In genomic region chr15:48373855-48374421, GRCh38 we compare ENCODE assay signal across 15 cellular contexts. TPM values are rescaled to one million over a fixed set of nuclear protein-coding genes. Genes with fewer than 3 reads are reported as not detected.
DNase-seq lines count a peak whose midpoint lies in the region; ATAC-seq and TF ChIP-seq lines count a peak whose summit lies in the region.
"Had no signal": no experiment of that assay in that cellular context is flagged by ENCODE, and none has a peak within 500 bp of the region (broad histone marks: within the 10 kb centered on the region; RNA-seq: fewer than 3 reads in every experiment).

No MANE protein-coding gene starts in this region.

- H3K27me3 ChIP-seq in GM23248 (replicated peaks; ENCODE audit: insufficient read depth) (no peaks in the 10 kb centered on the region), RWPE2 (ENCODE audit: insufficient read depth, poor library complexity, severe bottlenecking) (no peaks in the 10 kb centered on the region), trophoblast cell (ENCODE audit: insufficient read depth, low read length) (no peaks in the 10 kb centered on the region), prostate gland (replicated peaks; ENCODE audit: insufficient read depth) (no peaks in the 10 kb centered on the region)

- no peaks in the 10 kb centered on the region for H3K79me2 ChIP-seq in GM23248 (ENCODE audit: insufficient read depth)
- H3K79me2 ChIP-seq in trophoblast cell (ENCODE audit: control insufficient read depth, insufficient read depth, low read length, poor library complexity): no peaks in the 10 kb centered on the region

- no peak overlapping the region for H2AK5ac ChIP-seq in trophoblast cell (ENCODE audit: low read length)

- no peak overlapping the region for H3K23ac ChIP-seq in trophoblast cell (ENCODE audit: low read length)

- H3K9me3 ChIP-seq in GM23248 (ENCODE audit: low read depth): no peaks in the 10 kb centered on the region
- no peaks in the 10 kb centered on the region for H3K9me3 ChIP-seq in RWPE2 (ENCODE audit: severe bottlenecking)
- peaks cover 1% of the 10 kb centered on the region for H3K9me3 ChIP-seq in trophoblast cell (ENCODE audit: insufficient read depth, low read depth, low read length)
- no peaks in the 10 kb centered on the region for H3K9me3 ChIP-seq in prostate gland

- in situ Hi-C loops in GM23248 (cut with MboI): loop anchor here (25.0 kb wide), 1 partner anchor 263 kb away; the partner anchor contains the start of gene FBN1

- no peak overlapping the region for H4K12ac ChIP-seq in trophoblast cell (ENCODE audit: low read depth, low read length)

- peak; percentile 95 for DNase-seq in GM23248
- peak; percentile 63 for DNase-seq in RWPE2 (ENCODE audit: low spot score)
- peak; percentile 71 for DNase-seq in fibroblast of peridontal ligament (ENCODE audit: extremely low read depth)
- DNase-seq in trophoblast cell: peak; percentile 40 to 47
- DNase-seq in foreskin melanocyte: no peak
- no peak for DNase-seq in NCI-H446 treated with DMSO at 0.1 percent for 48 hours (lab: John Stamatoyannopoulos, UW)
- DNase-seq in prostate gland (ENCODE audit: low spot score): no peak
- DNase-seq: DMS153; NCI-H526; stimulated activated CD4-positive, alpha-beta T cell treated with anti-CD3 and anti-CD28 coated beads, Interleukin-15, amount 100 ng/mL, for 24 hours; stimulated activated naive CD4-positive, alpha-beta T cell; T-helper 2 cell had no signal

- H3K27ac ChIP-seq in GM23248 (peak overlapping the region; percentile 95), RWPE2 (ENCODE audit: poor library complexity, severe bottlenecking) (no peak overlapping the region), trophoblast cell (ENCODE audit: low read depth, low read length) (no peak overlapping the region), prostate gland (no peak overlapping the region)
- H3K27ac ChIP-seq: cardiac muscle cell, KMS-11 had no signal

- H2BK5ac ChIP-seq in trophoblast cell (ENCODE audit: low read depth, low read length, poor library complexity): no peak overlapping the region

- no peaks in the 10 kb centered on the region for H3K79me1 ChIP-seq in trophoblast cell (ENCODE audit: low read length)

- peaks cover 55% of the 10 kb centered on the region for H3K4me1 ChIP-seq in GM23248 (ENCODE audit: insufficient read depth)
- H3K4me1 ChIP-seq in RWPE2 (ENCODE audit: insufficient read depth, poor library complexity, severe bottlenecking): peaks cover 5% of the 10 kb centered on the region
- no peaks in the 10 kb centered on the region for H3K4me1 ChIP-seq in trophoblast cell (ENCODE audit: control insufficient read depth in 1 of 2, insufficient read depth in 2 of 2, low read length in 2 of 2)
- no peaks in the 10 kb centered on the region for H3K4me1 ChIP-seq in prostate gland (replicated peaks)

- no peaks in the 10 kb centered on the region for H3K9me2 ChIP-seq in GM23248 (ENCODE audit: insufficient read depth)

- no peak overlapping the region for H2BK120ac ChIP-seq in trophoblast cell (ENCODE audit: insufficient read depth, low read length, poor library complexity)

- no peak overlapping the region for H2BK12ac ChIP-seq in trophoblast cell (ENCODE audit: low read length)

- peak overlapping the region; percentile 48 for H3K4me2 ChIP-seq in GM23248 (ENCODE audit: unreplicated experiment)
- H3K4me2 ChIP-seq in trophoblast cell (ENCODE audit: low read length): no peak overlapping the region
- H3K4me2 ChIP-seq: KMS-11 had no signal

- intact Hi-C loops in prostate gland (cut with DNase I): no loop called here

- no peak overlapping the region for H4K91ac ChIP-seq in trophoblast cell (ENCODE audit: low read depth, low read length)

- 23 to 25% methylated on average over 10 of the region's 10 CpGs for WGBS in GM23248 (ENCODE audit: low coverage in 1 of 2, low lambda C conversion rate in 2 of 2, missing lambda C conversion rate in 2 of 2), 2 experiments
- WGBS in trophoblast cell (ENCODE audit: extremely low coverage, insufficient coverage, insufficient read length): no CpG with 5 or more reads among the region's 10 CpGs
- WGBS in prostate gland: 76% methylated on average over 10 of the region's 10 CpGs

- H3K36me3 ChIP-seq in GM23248 (ENCODE audit: low read depth): no peaks in the 10 kb centered on the region
- H3K36me3 ChIP-seq in RWPE2 (ENCODE audit: low read depth): no peaks in the 10 kb centered on the region
- no peaks in the 10 kb centered on the region for H3K36me3 ChIP-seq in trophoblast cell (ENCODE audit: control insufficient read depth in 1 of 2, insufficient read depth in 2 of 2, low read length in 2 of 2)
- H3K36me3 ChIP-seq in prostate gland: no peaks in the 10 kb centered on the region
- H3K36me3 ChIP-seq: cardiac muscle cell had no signal

- H3K18ac ChIP-seq in trophoblast cell (ENCODE audit: low read length): no peak overlapping the region

- ATAC-seq in RWPE2 (ENCODE audit: low read depth) (peak; percentile 83), GM21367 (IDR thresholded peaks at IDR 0.05; ENCODE audit: unreplicated experiment) (no peak)

- TF ChIP-seq CTCF in RWPE2 (IDR thresholded peaks at IDR 0.05; ENCODE audit: poor library complexity, severe bottlenecking) (no peak), prostate gland (IDR thresholded peaks at IDR 0.05) (no peak)

- peaks cover 46% of the 10 kb centered on the region for H3F3A ChIP-seq in GM23248 (ENCODE audit: insufficient read depth)

- H4K8ac ChIP-seq in trophoblast cell (ENCODE audit: low read depth, low read length): no peak overlapping the region

- no peak overlapping the region for H3K14ac ChIP-seq in trophoblast cell (ENCODE audit: low read length)

- peak overlapping the region; percentile 25 for H3K4me3 ChIP-seq in GM23248
- H3K4me3 ChIP-seq in RWPE2 (ENCODE audit: severe bottlenecking): no peak overlapping the region
- H3K4me3 ChIP-seq in trophoblast cell (ENCODE audit: low read depth, low read length): no peak overlapping the region
- H3K4me3 ChIP-seq in prostate gland: no peak overlapping the region
- H3K4me3 ChIP-seq: cardiac muscle cell had no signal

- no peaks in the 10 kb centered on the region for H4K20me1 ChIP-seq in GM23248 (ENCODE audit: insufficient read depth)

- H2AFZ ChIP-seq in GM23248 (peak overlapping the region; percentile 53; the same call in 1 of the 2 replicates), trophoblast cell (ENCODE audit: insufficient read depth, low read length, poor library complexity) (no peak overlapping the region)

- no peak for TF ChIP-seq POLR2A in prostate gland (IDR thresholded peaks at IDR 0.05)

- peak overlapping the region; percentile 66 for H3K9ac ChIP-seq in GM23248
- no peak overlapping the region for H3K9ac ChIP-seq in trophoblast cell (ENCODE audit: low read length)
- H3K9ac ChIP-seq: KMS-11 had no signal

- H3K4ac ChIP-seq in trophoblast cell (ENCODE audit: low read depth, low read length): no peak overlapping the region

RNA-seq across cellular contexts. Expression of gene DUT, which starts 42.7 kb away (rescaled TPM):
- 78.0 and 80.6 TPM in 2 replicates for total RNA-seq in GM23248 (2014; rRNA removed; shearing (Covaris generic))
- polyA plus RNA-seq in GM23248 (2016; fragmentation: Nextera tagmentation; extraction: Ambion mirVana): 149 and 156 TPM in 2 replicates
- 52.1 and 53.1 TPM in 2 replicates for polyA plus RNA-seq in trophoblast cell (2013)
- 100 to 1,000 TPM in 1 of 2 donors, 10 to 100 TPM in 1; 87.0 to 104 TPM for total RNA-seq in prostate gland

Comparison
In these comparisons a context has a peak if more than half of its experiments do, and no peak if none do; other contexts are left out.
1. DNase-seq: peak in GM23248 (single experiment), RWPE2 (single experiment), fibroblast of peridontal ligament (single experiment) and trophoblast cell (2 of 2); none in foreskin melanocyte (single experiment), NCI-H446 treated with DMSO at 0.1 percent for 48 hours (single experiment) and prostate gland (single experiment).